In the genomic region with DNA sequence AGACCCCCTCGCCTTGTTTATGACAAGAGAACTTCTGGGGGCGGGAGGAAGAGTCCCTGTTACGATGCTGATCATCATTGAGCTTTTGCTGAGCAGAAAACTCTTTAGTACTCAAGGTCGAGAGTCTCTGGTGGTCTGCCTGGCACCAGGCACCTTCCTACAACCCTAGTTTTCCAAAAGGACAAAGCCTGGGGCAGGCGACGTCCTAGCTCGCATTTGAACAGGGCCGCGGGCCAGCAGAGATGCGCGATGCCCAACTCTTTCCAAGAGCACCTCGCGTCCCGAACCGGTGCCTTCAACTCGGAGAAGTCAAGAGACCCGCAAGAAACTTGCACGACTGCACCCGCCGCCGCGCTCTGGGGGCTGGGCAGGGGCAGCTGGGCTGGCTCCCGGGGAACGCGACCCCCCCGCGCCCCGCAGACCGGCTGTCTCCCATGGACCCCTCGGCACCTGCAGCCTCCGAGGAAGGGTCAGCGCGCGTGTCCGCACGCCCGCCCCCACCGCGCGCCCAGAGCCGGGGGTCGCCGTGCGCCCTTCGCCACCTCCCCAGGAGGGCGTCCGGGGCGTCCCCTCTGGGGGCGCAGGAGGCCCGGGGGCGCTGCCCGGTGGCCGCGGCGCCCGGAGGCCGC, we compare ENCODE assay signal across 8 cellular contexts. TPM values are rescaled to one million over a fixed set of nuclear protein-coding genes. Genes with fewer than 3 reads are reported as not detected.
DNase-seq lines count a peak whose midpoint lies in the region; ATAC-seq and TF ChIP-seq lines count a peak whose summit lies in the region.

No MANE protein-coding gene starts in this region.

- peaks cover 5% of the 10 kb centered on the region for H3K36me3 Mint-ChIP-seq in CD8-positive, alpha-beta T cell
- H3K36me3 Mint-ChIP-seq in IgD-negative memory B cell (peaks cover 5% of the 10 kb centered on the region), progenitor cell of endocrine pancreas (ENCODE audit: insufficient read depth) (no peaks in the 10 kb centered on the region)
- no peaks in the 10 kb centered on the region for H3K36me3 Mint-ChIP-seq in activated T-helper 17 cell treated with anti-CD3 and anti-CD28 coated beads, Interleukin-2, amount 50 U/mL, for 72 hours (ENCODE audit: low read depth)

- peak overlapping the region; percentile 39 for H3K4me3 ChIP-seq in CD8-positive, alpha-beta T cell (ENCODE audit: low read depth, low read length)
- H3K4me3 ChIP-seq in heart left ventricle, result peak overlapping the region; percentile 42 to 88 (median 70)

- peak in 2 of 7 experiments; percentile 14 to 23 for DNase-seq in CD8-positive, alpha-beta T cell
- DNase-seq in heart left ventricle (peak in 3 of 5 donors; percentile 38 to 70 (median 46)), progenitor cell of endocrine pancreas (ENCODE audit: low spot score, unreplicated experiment) (peak; percentile 32), 8988T (no peak)

- WGBS in heart left ventricle, 4 donors, result 1 to 7% (median 1%) methylated on average over 24 to 57 of the region's 57 CpGs

- H3K36me3 ChIP-seq in CD8-positive, alpha-beta T cell (ENCODE audit: insufficient read depth, low read length), result no peaks in the 10 kb centered on the region
- H3K36me3 ChIP-seq in heart left ventricle, result no peaks in the 10 kb centered on the region

- no peak for TF ChIP-seq CTCF in CD8-positive, alpha-beta T cell (IDR thresholded peaks at IDR 0.05)
- TF ChIP-seq CTCF in heart left ventricle (IDR thresholded peaks at IDR 0.05), result peak in 1 of 12 donors; percentile 6
- no peak for TF ChIP-seq CTCF in progenitor cell of endocrine pancreas (IDR thresholded peaks at IDR 0.05; ENCODE audit: unreplicated experiment)

- H3K4me3 Mint-ChIP-seq in CD8-positive, alpha-beta T cell, result peak overlapping the region; percentile 91
- H3K4me3 Mint-ChIP-seq in IgD-negative memory B cell (peak overlapping the region; percentile 87 to 95 (median 93)), progenitor cell of endocrine pancreas (ENCODE audit: low read depth) (peak overlapping the region; percentile 90)
- peak overlapping the region; percentile 73 for H3K4me3 Mint-ChIP-seq in activated T-helper 17 cell treated with anti-CD3 and anti-CD28 coated beads, Interleukin-2, amount 50 U/mL, for 72 hours

- no peaks in the 10 kb centered on the region for H3K9me3 ChIP-seq in CD8-positive, alpha-beta T cell (ENCODE audit: low read length)
- peaks cover 0 to 13% (median 9%) of the 10 kb centered on the region in 12 donors for H3K9me3 ChIP-seq in heart left ventricle

- H3K27ac Mint-ChIP-seq in CD8-positive, alpha-beta T cell, result peak overlapping the region; percentile 75
- H3K27ac Mint-ChIP-seq in IgD-negative memory B cell, result peak overlapping the region; percentile 34 to 97 (median 91)
- no peak overlapping the region for H3K27ac Mint-ChIP-seq in activated T-helper 17 cell treated with anti-CD3 and anti-CD28 coated beads, Interleukin-2, amount 50 U/mL, for 72 hours
- peak overlapping the region; percentile 94 for H3K27ac Mint-ChIP-seq in progenitor cell of endocrine pancreas

- H3K9me3 Mint-ChIP-seq in CD8-positive, alpha-beta T cell, result peaks cover 3% of the 10 kb centered on the region
- H3K9me3 Mint-ChIP-seq in IgD-negative memory B cell, result peaks cover 0 to 5% (median 4%) of the 10 kb centered on the region in 3 donors
- H3K9me3 Mint-ChIP-seq in activated T-helper 17 cell treated with anti-CD3 and anti-CD28 coated beads, Interleukin-2, amount 50 U/mL, for 72 hours, result no peaks in the 10 kb centered on the region
- no peaks in the 10 kb centered on the region for H3K9me3 Mint-ChIP-seq in progenitor cell of endocrine pancreas (ENCODE audit: low read depth)

- no peak for TF ChIP-seq POLR2A in heart left ventricle (IDR thresholded peaks at IDR 0.05)

- no peaks in the 10 kb centered on the region for H3K27me3 ChIP-seq in CD8-positive, alpha-beta T cell (ENCODE audit: insufficient read depth, low read length)
- H3K27me3 ChIP-seq in heart left ventricle, result peaks cover 0 to 11% (median 0%) of the 10 kb centered on the region in 9 donors

- ATAC-seq in CD8-positive, alpha-beta T cell, result no peak
- ATAC-seq in activated T-helper 17 cell treated with anti-CD3 and anti-CD28 coated beads, Interleukin-2, amount 50 U/mL, for 72 hours (replicated peaks), result no peak
- ATAC-seq in heart left ventricle (peak in 2 of 4 donors; percentile 4 to 9), HG02610 (IDR thresholded peaks at IDR 0.05; ENCODE audit: unreplicated experiment) (no peak), GM19023 (IDR thresholded peaks at IDR 0.05; ENCODE audit: unreplicated experiment) (no peak)

- POLR2A ChIA-PET in CD8-positive, alpha-beta T cell (lab: Charles Lee), result interaction anchor here (1.0 to 1.6 kb wide), 3 partner anchors 9 to 15 kb away, joined by 3 to 7 read pairs (median 3); no protein-coding TSS in a partner anchor

- intact Hi-C loops in CD8-positive, alpha-beta T cell (cut with DNase I, micrococcal nuclease), result loop anchor here in 1 of 2 experiments (2.0 kb wide), 1 partner anchor 103 kb away; a partner anchor contains a TSS
- intact Hi-C loops in heart left ventricle (cut with DNase I), result loop anchor here in 5 of 10 donors (5.0 to 10.0 kb wide), 4 partner anchors 54 to 104 kb away; a partner anchor contains a TSS

- H3K4me1 Mint-ChIP-seq in CD8-positive, alpha-beta T cell (ENCODE audit: low read depth), result peaks cover 9% of the 10 kb centered on the region
- H3K4me1 Mint-ChIP-seq in IgD-negative memory B cell (peaks cover 13 to 17% (median 16%) of the 10 kb centered on the region in 3 donors), progenitor cell of endocrine pancreas (ENCODE audit: low read depth) (peaks cover 11% of the 10 kb centered on the region)
- no peaks in the 10 kb centered on the region for H3K4me1 Mint-ChIP-seq in activated T-helper 17 cell treated with anti-CD3 and anti-CD28 coated beads, Interleukin-2, amount 50 U/mL, for 72 hours

- peaks cover 4% of the 10 kb centered on the region for H3K27me3 Mint-ChIP-seq in CD8-positive, alpha-beta T cell (ENCODE audit: low read depth)
- peaks cover 12% of the 10 kb centered on the region for H3K27me3 Mint-ChIP-seq in IgD-negative memory B cell
- H3K27me3 Mint-ChIP-seq in activated T-helper 17 cell treated with anti-CD3 and anti-CD28 coated beads, Interleukin-2, amount 50 U/mL, for 72 hours, result peaks cover 7% of the 10 kb centered on the region
- H3K27me3 Mint-ChIP-seq in progenitor cell of endocrine pancreas, result no peaks in the 10 kb centered on the region

- peaks cover 18% of the 10 kb centered on the region for H3K4me1 ChIP-seq in CD8-positive, alpha-beta T cell (ENCODE audit: insufficient read depth, low read length)
- H3K4me1 ChIP-seq in heart left ventricle, result peaks cover 3 to 32% (median 16%) of the 10 kb centered on the region in 12 donors

- H3K27ac ChIP-seq in CD8-positive, alpha-beta T cell (ENCODE audit: low read depth, low read length), result no peak overlapping the region
- H3K27ac ChIP-seq in heart left ventricle, result peak overlapping the region; percentile 52 to 89 (median 80)

- CTCF ChIA-PET in CD8-positive, alpha-beta T cell (lab: Charles Lee), result interaction anchor here (0.6 to 1.3 kb wide), 4 partner anchors 19 to 1103 kb away, joined by 3 to 4 read pairs (median 4); a partner anchor contains a TSS

RNA-seq across cellular contexts. Expression of a gene that starts 0.4 kb away (rescaled TPM):
- total RNA-seq in CD8-positive, alpha-beta T cell, result 1 to 10 TPM; 6.8 to 7.8 TPM
- polyA plus RNA-seq in IgD-negative memory B cell (18.7 TPM), heart left ventricle (10 to 100 TPM in 1 of 2 donors, 1 to 10 TPM in 1; 4.0 to 14.4 TPM)
- 1 to 10 TPM in 1 of 2 donors, under 1 TPM in 1; 0.82 to 1.1 TPM for total RNA-seq in activated T-helper 17 cell treated with anti-CD3 and anti-CD28 coated beads, Interleukin-2, amount 50 U/mL, for 72 hours
- total RNA-seq in heart left ventricle (10 to 100 TPM; 11.4 to 22.1 (median 14.3) TPM), progenitor cell of endocrine pancreas (43.7 and 49.3 TPM in 2 replicates)

RNA-seq across cellular contexts. Expression of a gene that starts 57.2 kb away (rescaled TPM):
- total RNA-seq in CD8-positive, alpha-beta T cell, result 100 to 1,000 TPM; 117 to 132 TPM
- polyA plus RNA-seq in IgD-negative memory B cell (17.5 TPM), heart left ventricle (10 to 100 TPM; 19.8 to 31.7 TPM)
- 10 to 100 TPM; 19.7 to 28.9 TPM for total RNA-seq in activated T-helper 17 cell treated with anti-CD3 and anti-CD28 coated beads, Interleukin-2, amount 50 U/mL, for 72 hours
- total RNA-seq in heart left ventricle (10 to 100 TPM; 14.3 to 39.6 (median 22.7) TPM), progenitor cell of endocrine pancreas (48.6 and 48.7 TPM in 2 replicates)
